In the genomic region with DNA sequence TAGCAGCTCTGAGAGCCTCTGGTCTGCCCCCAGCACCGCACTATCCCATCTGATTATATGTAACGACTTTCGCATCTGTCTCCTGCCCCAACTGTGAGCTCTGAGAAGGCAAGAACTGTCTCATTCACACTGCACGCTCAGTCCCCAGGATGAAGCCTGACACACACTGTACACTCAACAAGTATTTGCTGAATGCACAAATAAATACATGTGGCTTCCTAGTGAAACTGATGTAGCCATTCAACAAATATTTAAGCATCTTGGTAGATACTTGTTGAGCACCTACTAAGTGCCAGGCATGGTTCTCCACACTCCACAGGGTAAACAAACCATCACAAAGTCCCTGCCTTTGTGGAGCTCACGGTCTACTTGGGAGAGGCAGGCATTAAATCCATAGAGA, we compare ENCODE assay signal across 25 cellular contexts. TPM values are rescaled to one million over a fixed set of nuclear protein-coding genes. Genes with fewer than 3 reads are reported as not detected.
"Had no signal": no experiment of that assay in that cellular context is flagged by ENCODE, and none has a peak within 500 bp of the region (broad histone marks: within the 10 kb centered on the region; RNA-seq: fewer than 3 reads in every experiment).

No MANE protein-coding gene starts in this region.

- DNase-seq: activated B cell treated with CpG ODN at 0.5 μM for 24 hours; activated CD4-positive, alpha-beta T cell treated with anti-CD3 and anti-CD28 coated beads for 48 hours; activated CD4-positive, alpha-beta T cell treated with anti-CD3 and anti-CD28 coated beads, Interleukin-2, amount 50 U/mL, for 1 hour; activated CD4-positive, alpha-beta T cell treated with anti-CD3 and anti-CD28 coated beads, Interleukin-2, amount 50 U/mL, for 48 hours; activated CD8-positive, alpha-beta memory T cell treated with anti-CD3 and anti-CD28 coated beads for 24 hours; activated CD8-positive, alpha-beta T cell treated with anti-CD3 and anti-CD28 coated beads for 36 hours; activated effector memory CD4-positive, alpha-beta T cell treated with anti-CD3 and anti-CD28 coated beads, Interleukin-2, amount 50 U/mL, for 16 hours; activated naive CD4-positive, alpha-beta T cell treated with anti-CD3 and anti-CD28 coated beads for 36 hours; activated naive CD8-positive, alpha-beta T cell treated with anti-CD3 and anti-CD28 coated beads for 36 hours; activated naive CD8-positive, alpha-beta T cell treated with anti-CD3 and anti-CD28 coated beads, Interleukin-2, amount 50 U/mL, for 24 hours; activated T-cell treated with anti-CD3 and anti-CD28 coated beads, Interleukin-2, amount 50 U/mL, for 48 hours; aorta; body of pancreas; caudate nucleus; cortex of kidney; dermis blood vessel endothelial cell; effector memory CD4-positive, alpha-beta T cell; foreskin fibroblast; T-helper 2 cell had no signal

- ATAC-seq: activated CD4-positive, CD25-positive, alpha-beta regulatory T cell treated with anti-CD3 and anti-CD28 coated beads, Interleukin-2, amount 50 U/mL, for 24 hours; activated CD8-positive, alpha-beta T cell treated with anti-CD3 and anti-CD28 coated beads for 36 hours; activated naive CD8-positive, alpha-beta T cell treated with anti-CD3 and anti-CD28 coated beads, Interleukin-2, amount 50 U/mL, for 24 hours; body of pancreas; esophagus mucosa had no signal

- H3K9me3 ChIP-seq: adrenal gland, body of pancreas had no signal

- FAIRE-seq: colon, frontal cortex had no signal

- H3K27ac ChIP-seq: adrenal gland, body of pancreas, VCaP had no signal

- H3K36me3 ChIP-seq: adrenal gland had no signal

- H3K4me3 ChIP-seq: adrenal gland, body of pancreas had no signal

- H3K27me3 ChIP-seq: adrenal gland, body of pancreas had no signal

- H3K4me1 ChIP-seq: adrenal gland, body of pancreas had no signal

RNA-seq across cellular contexts. Expression of a gene that starts 34.6 kb away (rescaled TPM):
- total RNA-seq: activated naive CD4-positive, alpha-beta T cell treated with anti-CD3 and anti-CD28 coated beads for 36 hours had no signal
